In genomic region chr2:112187046-112187715, GRCh38 we compare ENCODE assay signal across 18 cellular contexts. TPM values are rescaled to one million over a fixed set of nuclear protein-coding genes. Genes with fewer than 3 reads are reported as not detected.
DNase-seq lines count a peak whose midpoint lies in the region; ATAC-seq and TF ChIP-seq lines count a peak whose summit lies in the region.
"Had no signal": no experiment of that assay in that cellular context is flagged by ENCODE, and none has a peak within 500 bp of the region (broad histone marks: within the 10 kb centered on the region; RNA-seq: fewer than 3 reads in every experiment).

No MANE protein-coding gene starts in this region.

- H3K27me3 ChIP-seq in upper lobe of right lung = peaks cover 1% of the 10 kb centered on the region
- H3K27me3 ChIP-seq in sigmoid colon = peaks cover 0 to 5% (median 5%) of the 10 kb centered on the region in 3 donors
- H3K27me3 ChIP-seq in uterus = no peaks in the 10 kb centered on the region

- H3K4me1 ChIP-seq in upper lobe of right lung (no peaks in the 10 kb centered on the region), sigmoid colon (no peaks in the 10 kb centered on the region), uterus (no peaks in the 10 kb centered on the region)
- H3K4me1 ChIP-seq: tibial nerve had no signal

- H3K9me3 Mint-ChIP-seq in activated CD8-positive, alpha-beta memory T cell treated with anti-CD3 and anti-CD28 coated beads, Interleukin-2, amount 10 ng/mL, durations not matched to agents 7 days and 5 days (ENCODE audit: low read depth) = no peaks in the 10 kb centered on the region
- H3K9me3 Mint-ChIP-seq: HFFc6 had no signal

- peaks cover 23% of the 10 kb centered on the region for H3K4me1 Mint-ChIP-seq in activated CD8-positive, alpha-beta memory T cell treated with anti-CD3 and anti-CD28 coated beads, Interleukin-2, amount 10 ng/mL, durations not matched to agents 7 days and 5 days
- H3K4me1 Mint-ChIP-seq: neural crest cell had no signal

- no peak overlapping the region for H3K4me3 Mint-ChIP-seq in activated CD8-positive, alpha-beta memory T cell treated with anti-CD3 and anti-CD28 coated beads, Interleukin-2, amount 10 ng/mL, durations not matched to agents 7 days and 5 days
- H3K4me3 Mint-ChIP-seq: HFFc6, neural crest cell had no signal

- intact Hi-C loops in upper lobe of right lung (cut with DNase I) = no loop called here
- intact Hi-C loops in sigmoid colon (cut with DNase I) = no loop called here
- intact Hi-C loops in uterus (cut with DNase I; ENCODE audit: low total_unique reads) = no loop called here
- intact Hi-C loops in left cardiac atrium (cut with DNase I) = no loop called here

- WGBS in sigmoid colon, 2 donors = 94 to 97% methylated on average over 31 of the region's 31 CpGs

- H3K4me3 ChIP-seq in upper lobe of right lung = no peak overlapping the region
- H3K4me3 ChIP-seq in sigmoid colon = no peak overlapping the region
- H3K4me3 ChIP-seq in uterus = no peak overlapping the region
- H3K4me3 ChIP-seq: smooth muscle cell, tibial nerve had no signal

- peaks cover 9% of the 10 kb centered on the region for H3K36me3 Mint-ChIP-seq in activated CD8-positive, alpha-beta memory T cell treated with anti-CD3 and anti-CD28 coated beads, Interleukin-2, amount 10 ng/mL, durations not matched to agents 7 days and 5 days

- H3K27me3 Mint-ChIP-seq in activated CD8-positive, alpha-beta memory T cell treated with anti-CD3 and anti-CD28 coated beads, Interleukin-2, amount 10 ng/mL, durations not matched to agents 7 days and 5 days = peaks cover 7% of the 10 kb centered on the region

- peak overlapping the region; percentile 59 for H3K27ac ChIP-seq in epithelial cell of prostate
- peak overlapping the region; percentile 36 for H3K27ac ChIP-seq in upper lobe of right lung
- H3K27ac ChIP-seq in sigmoid colon = no peak overlapping the region
- H3K27ac ChIP-seq in uterus = no peak overlapping the region

- peak overlapping the region; percentile 96 for H3K27ac Mint-ChIP-seq in activated CD8-positive, alpha-beta memory T cell treated with anti-CD3 and anti-CD28 coated beads, Interleukin-2, amount 10 ng/mL, durations not matched to agents 7 days and 5 days
- H3K27ac Mint-ChIP-seq: HFFc6 had no signal

- peak; percentile 59 for DNase-seq in stimulated activated CD4-positive, alpha-beta T cell treated with anti-CD3 and anti-CD28 coated beads, Interleukin-15, amount 100 ng/mL, for 24 hours
- DNase-seq in stimulated activated CD4-positive, alpha-beta T cell treated with anti-CD3 and anti-CD28 coated beads, Interleukin-12 subunit alpha, Interleukin-12 subunit beta, amount 100 ng/mL, for 4 hours = no peak
- peak; percentile 36 for DNase-seq in activated CD8-positive, alpha-beta memory T cell treated with anti-CD3 and anti-CD28 coated beads, Interleukin-2, amount 10 ng/mL, durations not matched to agents 7 days and 5 days
- DNase-seq in epithelial cell of prostate (ENCODE audit: low read depth, low spot score) (no peak), upper lobe of right lung (no peak), sigmoid colon (no peak), uterus (no peak), left cardiac atrium (no peak)
- DNase-seq: HFFc6, Kasumi-1, NCI-H187, NCI-H774, T1000 had no signal

- no peak for ATAC-seq in activated CD8-positive, alpha-beta memory T cell treated with anti-CD3 and anti-CD28 coated beads, Interleukin-2, amount 10 ng/mL, durations not matched to agents 7 days and 5 days
- ATAC-seq in upper lobe of right lung (no peak), left cardiac atrium (no peak)
- ATAC-seq: Right ventricle myocardium inferior had no signal

- H3K9me3 ChIP-seq in upper lobe of right lung = no peaks in the 10 kb centered on the region
- H3K9me3 ChIP-seq in sigmoid colon = no peaks in the 10 kb centered on the region
- no peaks in the 10 kb centered on the region for H3K9me3 ChIP-seq in uterus

- TF ChIP-seq EP300 in sigmoid colon (IDR thresholded peaks at IDR 0.05) = no peak

- CTCF ChIA-PET in activated CD8-positive, alpha-beta memory T cell treated with anti-CD3 and anti-CD28 coated beads, Interleukin-2, amount 10 ng/mL, durations not matched to agents 7 days and 5 days (lab: Charles Lee) = interaction anchor here (0.7 to 1.3 kb wide), 2 partner anchors 55 to 68 kb away, joined by 3 read pairs; partner anchors contain the start of gene ZC3H8

- no peaks in the 10 kb centered on the region for H3K36me3 ChIP-seq in upper lobe of right lung
- H3K36me3 ChIP-seq in sigmoid colon = no peaks in the 10 kb centered on the region
- H3K36me3 ChIP-seq in uterus = no peaks in the 10 kb centered on the region
- H3K36me3 ChIP-seq: tibial nerve had no signal

- TF ChIP-seq CTCF in upper lobe of right lung (IDR thresholded peaks at IDR 0.05) = no peak
- TF ChIP-seq CTCF in sigmoid colon (IDR thresholded peaks at IDR 0.05) = no peak
- no peak for TF ChIP-seq CTCF in uterus (IDR thresholded peaks at IDR 0.05)

- TF ChIP-seq POLR2A in sigmoid colon (IDR thresholded peaks at IDR 0.05) = no peak
- no peak for TF ChIP-seq POLR2A in uterus (IDR thresholded peaks at IDR 0.05)

RNA-seq across cellular contexts. Expression of gene FBLN7, which starts 49.0 kb away (rescaled TPM):
- total RNA-seq in activated CD8-positive, alpha-beta memory T cell treated with anti-CD3 and anti-CD28 coated beads, Interleukin-2, amount 10 ng/mL, durations not matched to agents 7 days and 5 days = under 1 TPM; 0.26 to 0.63 TPM
- total RNA-seq in upper lobe of right lung = 5.4 TPM
- total RNA-seq in sigmoid colon = 1 to 10 TPM in 2 of 4 donors, under 1 TPM in 2; 0.95 to 1.7 (median 1.0) TPM
- polyA plus RNA-seq in sigmoid colon = 1 to 10 TPM in 1 of 3 donors, not detected in 2; 3.3 TPM
- 10 to 100 TPM in 1 of 4 donors, 1 to 10 TPM in 3; 4.4 to 11.8 (median 7.9) TPM for total RNA-seq in uterus
- total RNA-seq in left cardiac atrium = 1 to 10 TPM; 1.1 to 2.3 TPM
- total RNA-seq: astrocyte had no signal

Comparison
In these comparisons a context has a peak if more than half of its experiments do, and no peak if none do; other contexts are left out.
1. DNase-seq: peak in stimulated activated CD4-positive, alpha-beta T cell treated with anti-CD3 and anti-CD28 coated beads, Interleukin-15, amount 100 ng/mL, for 24 hours (single experiment) and activated CD8-positive, alpha-beta memory T cell treated with anti-CD3 and anti-CD28 coated beads, Interleukin-2, amount 10 ng/mL, durations not matched to agents 7 days and 5 days (single experiment); none in stimulated activated CD4-positive, alpha-beta T cell treated with anti-CD3 and anti-CD28 coated beads, Interleukin-12 subunit alpha, Interleukin-12 subunit beta, amount 100 ng/mL, for 4 hours (single experiment), epithelial cell of prostate (single experiment), upper lobe of right lung (single experiment), sigmoid colon (single experiment), uterus (0 of 2) and left cardiac atrium (single experiment).
2. H3K27ac ChIP-seq: peak in epithelial cell of prostate (single experiment) and upper lobe of right lung (single experiment); none in sigmoid colon (0 of 4) and uterus (0 of 2).